Comparison of ENCODE assay signal across 9 cellular contexts in the genomic region with DNA sequence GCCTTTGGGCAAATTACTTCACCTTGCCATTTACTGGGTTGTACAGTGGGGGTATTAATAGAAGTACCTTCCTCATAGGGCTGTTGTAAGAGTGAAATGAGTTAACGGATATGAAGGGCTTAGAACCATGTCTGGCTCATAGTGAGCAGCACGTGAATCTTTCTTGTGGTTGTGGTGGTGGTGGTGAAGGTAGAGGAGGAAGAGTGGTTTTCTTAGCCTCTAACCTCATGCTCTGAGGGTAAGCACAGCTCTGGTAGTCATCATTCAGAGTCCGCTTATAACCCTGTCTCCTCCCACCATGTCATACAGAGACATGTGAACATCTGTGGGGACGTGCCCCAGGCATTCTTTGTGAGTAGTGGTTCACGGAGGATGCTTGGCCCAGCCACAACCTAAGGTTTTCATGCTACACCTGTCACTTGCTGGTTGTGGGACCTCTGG. TPM values are rescaled to one million over a fixed set of nuclear protein-coding genes. Genes with fewer than 3 reads are reported as not detected.
DNase-seq lines count a peak whose midpoint lies in the region; ATAC-seq, FAIRE-seq and TF ChIP-seq lines count a peak whose summit lies in the region.
"Had no signal": no experiment of that assay in that cellular context is flagged by ENCODE, and none has a peak within 500 bp of the region (broad histone marks: within the 10 kb centered on the region; RNA-seq: fewer than 3 reads in every experiment).

No MANE protein-coding gene starts in this region.

- no peak overlapping the region for H3K4me3 Mint-ChIP-seq in activated T-helper 1 cell treated with anti-CD3 and anti-CD28 coated beads, Interleukin-12 subunit alpha, Interleukin-12 subunit beta, Interleukin-2, Interleukin-4 antibody, amounts not matched to agents 30 ng/mL and 10 ng/mL and 1 ng/mL, durations not matched to agents 14 hours and 24 hours and 36 hours
- H3K4me3 Mint-ChIP-seq in stimulated activated memory B cell treated with anti-CD40 and anti-IgM and Interleukin-4, amounts not matched to agents 10 μg/mL and 1 μg/mL and 100 μg/mL, for 72 hours: no peak overlapping the region
- H3K4me3 Mint-ChIP-seq: B cell had no signal

- H3K36me3 Mint-ChIP-seq in activated T-helper 1 cell treated with anti-CD3 and anti-CD28 coated beads, Interleukin-12 subunit alpha, Interleukin-12 subunit beta, Interleukin-2, Interleukin-4 antibody, amounts not matched to agents 30 ng/mL and 10 ng/mL and 1 ng/mL, durations not matched to agents 14 hours and 24 hours and 36 hours (ENCODE audit: low read depth): no peaks in the 10 kb centered on the region
- H3K36me3 Mint-ChIP-seq in stimulated activated memory B cell treated with anti-CD40 and anti-IgM and Interleukin-4, amounts not matched to agents 10 μg/mL and 1 μg/mL and 100 μg/mL, for 72 hours: no peaks in the 10 kb centered on the region

- no peak for TF ChIP-seq CTCF in D721Med (IDR thresholded peaks at IDR 0.05; ENCODE audit: insufficient read depth, missing control alignments)

- FAIRE-seq in D721Med (lab: Jason Lieb, UNC): no peak

- intact Hi-C loops in activated T-helper 1 cell treated with anti-CD3 and anti-CD28 coated beads, Interleukin-12 subunit alpha, Interleukin-12 subunit beta, Interleukin-2, Interleukin-4 antibody, amounts not matched to agents 30 ng/mL and 10 ng/mL and 1 ng/mL, durations not matched to agents 14 hours and 24 hours and 36 hours (cut with micrococcal nuclease): no loop called here

- peaks cover 55% of the 10 kb centered on the region for H3K27me3 Mint-ChIP-seq in activated T-helper 1 cell treated with anti-CD3 and anti-CD28 coated beads, Interleukin-12 subunit alpha, Interleukin-12 subunit beta, Interleukin-2, Interleukin-4 antibody, amounts not matched to agents 30 ng/mL and 10 ng/mL and 1 ng/mL, durations not matched to agents 14 hours and 24 hours and 36 hours (ENCODE audit: insufficient read depth)
- H3K27me3 Mint-ChIP-seq in stimulated activated memory B cell treated with anti-CD40 and anti-IgM and Interleukin-4, amounts not matched to agents 10 μg/mL and 1 μg/mL and 100 μg/mL, for 72 hours: peaks cover 21% of the 10 kb centered on the region

- no peaks in the 10 kb centered on the region for H3K9me3 Mint-ChIP-seq in activated T-helper 1 cell treated with anti-CD3 and anti-CD28 coated beads, Interleukin-12 subunit alpha, Interleukin-12 subunit beta, Interleukin-2, Interleukin-4 antibody, amounts not matched to agents 30 ng/mL and 10 ng/mL and 1 ng/mL, durations not matched to agents 14 hours and 24 hours and 36 hours
- no peaks in the 10 kb centered on the region for H3K9me3 Mint-ChIP-seq in stimulated activated memory B cell treated with anti-CD40 and anti-IgM and Interleukin-4, amounts not matched to agents 10 μg/mL and 1 μg/mL and 100 μg/mL, for 72 hours

- H3K27ac Mint-ChIP-seq in activated T-helper 1 cell treated with anti-CD3 and anti-CD28 coated beads, Interleukin-12 subunit alpha, Interleukin-12 subunit beta, Interleukin-2, Interleukin-4 antibody, amounts not matched to agents 30 ng/mL and 10 ng/mL and 1 ng/mL, durations not matched to agents 14 hours and 24 hours and 36 hours: peak overlapping the region; percentile 40
- H3K27ac Mint-ChIP-seq in stimulated activated memory B cell treated with anti-CD40 and anti-IgM and Interleukin-4, amounts not matched to agents 10 μg/mL and 1 μg/mL and 100 μg/mL, for 72 hours: no peak overlapping the region
- H3K27ac Mint-ChIP-seq: B cell had no signal

- peaks cover 9% of the 10 kb centered on the region for H3K4me1 Mint-ChIP-seq in activated T-helper 1 cell treated with anti-CD3 and anti-CD28 coated beads, Interleukin-12 subunit alpha, Interleukin-12 subunit beta, Interleukin-2, Interleukin-4 antibody, amounts not matched to agents 30 ng/mL and 10 ng/mL and 1 ng/mL, durations not matched to agents 14 hours and 24 hours and 36 hours (ENCODE audit: low read depth)
- no peaks in the 10 kb centered on the region for H3K4me1 Mint-ChIP-seq in stimulated activated memory B cell treated with anti-CD40 and anti-IgM and Interleukin-4, amounts not matched to agents 10 μg/mL and 1 μg/mL and 100 μg/mL, for 72 hours
- H3K4me1 Mint-ChIP-seq: B cell had no signal

- DNase-seq in activated gamma-delta T cell treated with Interleukin-2 at 50 U/mL for 16 hours (peak; percentile 8), activated gamma-delta T cell (lab: John Stamatoyannopoulos, UW) (no peak), D721Med (ENCODE audit: insufficient read length, low spot score) (no peak), OCI-M2 (lab: John Stamatoyannopoulos, UW; ENCODE audit: unreplicated experiment) (no peak), iPS-NIHi11 (ENCODE audit: low spot score) (no peak)
- peak; percentile 55 for DNase-seq in activated T-helper 1 cell treated with anti-CD3 and anti-CD28 coated beads, Interleukin-12 subunit alpha, Interleukin-12 subunit beta, Interleukin-2, Interleukin-4 antibody, amounts not matched to agents 30 ng/mL and 10 ng/mL and 1 ng/mL, durations not matched to agents 14 hours and 24 hours and 36 hours (ENCODE audit: low spot score)

- ATAC-seq in HG03469 (IDR thresholded peaks at IDR 0.05; ENCODE audit: unreplicated experiment): peak; percentile 95
- ATAC-seq in stimulated activated memory B cell treated with anti-CD40 and anti-IgM and Interleukin-4, amounts not matched to agents 10 μg/mL and 1 μg/mL and 100 μg/mL, for 72 hours: peak; percentile 69

RNA-seq across cellular contexts. Expression of a gene that starts 43.6 kb away (rescaled TPM):
- 0.41 and 1.2 TPM in 2 replicates for total RNA-seq in activated T-helper 1 cell treated with anti-CD3 and anti-CD28 coated beads, Interleukin-12 subunit alpha, Interleukin-12 subunit beta, Interleukin-2, Interleukin-4 antibody, amounts not matched to agents 30 ng/mL and 10 ng/mL and 1 ng/mL, durations not matched to agents 14 hours and 24 hours and 36 hours

Comparison
In these comparisons a context has a peak if more than half of its experiments do, and no peak if none do; other contexts are left out.
1. DNase-seq: peak in activated gamma-delta T cell treated with Interleukin-2 at 50 U/mL for 16 hours (single experiment) and activated T-helper 1 cell treated with anti-CD3 and anti-CD28 coated beads, Interleukin-12 subunit alpha, Interleukin-12 subunit beta, Interleukin-2, Interleukin-4 antibody, amounts not matched to agents 30 ng/mL and 10 ng/mL and 1 ng/mL, durations not matched to agents 14 hours and 24 hours and 36 hours (single experiment); none in activated gamma-delta T cell (single experiment), D721Med (single experiment), OCI-M2 (single experiment) and iPS-NIHi11 (single experiment).